In genomic region chr1:110674337-110675059, GRCh38 we compare ENCODE assay signal across 8 cellular contexts. TPM values are rescaled to one million over a fixed set of nuclear protein-coding genes. Genes with fewer than 3 reads are reported as not detected.
DNase-seq lines count a peak whose midpoint lies in the region; ATAC-seq and TF ChIP-seq lines count a peak whose summit lies in the region.

TSS of gene KCNA3 (minus strand) at chr1:110674940. CDS start at chr1:110674809, 131 bp downstream.

- TF ChIP-seq CTCF in activated B cell treated with CpG ODN at 0.5 μM for 24 hours (IDR thresholded peaks at IDR 0.05): no peak

- H3K4me1 Mint-ChIP-seq in activated B cell treated with CpG ODN at 0.5 μM for 24 hours: peaks cover 60% of the 10 kb centered on the region

- H3K36me3 Mint-ChIP-seq in activated B cell treated with CpG ODN at 0.5 μM for 24 hours (ENCODE audit: low read depth): peaks cover 3% of the 10 kb centered on the region

- ATAC-seq in activated B cell treated with CpG ODN at 0.5 μM for 24 hours (ENCODE audit: low read depth): peak; percentile 62
- ATAC-seq in HG03521 (IDR thresholded peaks at IDR 0.05; ENCODE audit: unreplicated experiment): no peak

- CTCF ChIA-PET in activated B cell treated with CpG ODN at 0.5 μM for 24 hours (lab: Charles Lee): interaction anchor here (0.9 to 2.1 kb wide), 3 partner anchors 23 to 110 kb away, joined by 3 to 5 read pairs (median 3); no protein-coding TSS in a partner anchor

- intact Hi-C loops in activated B cell treated with CpG ODN at 0.5 μM for 24 hours (cut with micrococcal nuclease): loop anchor here (1.0 to 10.0 kb wide), 7 partner anchors 44 to 543 kb away; partner anchors contain the start of gene LRIF1

- no peaks in the 10 kb centered on the region for H3K27me3 Mint-ChIP-seq in activated B cell treated with CpG ODN at 0.5 μM for 24 hours

- no peaks in the 10 kb centered on the region for H3K9me3 Mint-ChIP-seq in activated B cell treated with CpG ODN at 0.5 μM for 24 hours

- H3K9me3 ChIP-seq in ES-I3 (ENCODE audit: control insufficient read depth, insufficient read depth, low read length) (no peaks in the 10 kb centered on the region), HUES64 (ENCODE audit: insufficient read depth, low read depth, low read length) (peaks cover 5% of the 10 kb centered on the region; the same call in 1 of the 2 replicates), mesodermal cell (ENCODE audit: control insufficient read depth, low read length) (peaks cover 8% of the 10 kb centered on the region)

- peaks cover 83% of the 10 kb centered on the region for H3K27me3 ChIP-seq in HUES64 (ENCODE audit: insufficient read depth, low read length)

- no peaks in the 10 kb centered on the region for H3K36me3 ChIP-seq in ES-I3 (ENCODE audit: insufficient read depth, low read length)
- no peaks in the 10 kb centered on the region for H3K36me3 ChIP-seq in HUES64 (ENCODE audit: insufficient read depth, low read length)
- H3K36me3 ChIP-seq in mesodermal cell (ENCODE audit: control insufficient read depth, insufficient read depth, low read length): no peaks in the 10 kb centered on the region

- peak within 1 kb of the TSS; percentile 80 for H3K27ac Mint-ChIP-seq in activated B cell treated with CpG ODN at 0.5 μM for 24 hours

- H3K4me3 ChIP-seq in HUES64 (ENCODE audit: low read length) (peak within 1 kb of the TSS; percentile 61), mesodermal cell (ENCODE audit: extremely low read depth, insufficient read depth, low read length, poor library complexity, severe bottlenecking) (peak within 1 kb of the TSS; percentile 55)

- POLR2A ChIA-PET in activated B cell treated with CpG ODN at 0.5 μM for 24 hours (lab: Charles Lee): interaction anchor here (0.8 to 4.0 kb wide), 4 partner anchors 30 to 113 kb away, joined by 3 to 29 read pairs (median 7); no protein-coding TSS in a partner anchor

- H3K4me1 ChIP-seq in ES-I3 (ENCODE audit: insufficient read depth, low read length) (peaks cover 3% of the 10 kb centered on the region; the same call in 1 of the 2 replicates), HUES64 (ENCODE audit: insufficient read depth, low read length) (no peaks in the 10 kb centered on the region), mesodermal cell (ENCODE audit: control insufficient read depth, insufficient read depth, low read length, poor library complexity, severe bottlenecking) (no peaks in the 10 kb centered on the region)

- H3K27ac ChIP-seq in HUES64 (ENCODE audit: low read depth, low read length) (no peak within 1 kb of the TSS), mesodermal cell (ENCODE audit: low read depth, low read length, severe bottlenecking) (no peak within 1 kb of the TSS)

- DNase-seq in activated B cell treated with CpG ODN at 0.5 μM for 24 hours: peak; percentile 68
- peak; percentile 87 for DNase-seq in cerebellum (ENCODE audit: low spot score)
- peak; percentile 51 to 54 for DNase-seq in stimulated activated CD8-positive, alpha-beta memory T cell treated with anti-CD3 and anti-CD28 coated beads, Interleukin-2, amount 100 ng/mL, for 48 hours (ENCODE audit: low read depth in 2 of 2)
- no peak for DNase-seq in OCI-M1 (lab: John Stamatoyannopoulos, UW)

- H3K9ac ChIP-seq in ES-I3 (ENCODE audit: low read depth, low read length) (peak within 1 kb of the TSS; percentile 58), HUES64 (ENCODE audit: low read depth, low read length) (peak within 1 kb of the TSS; percentile 55)

- H3K4me3 Mint-ChIP-seq in activated B cell treated with CpG ODN at 0.5 μM for 24 hours: peak within 1 kb of the TSS; percentile 90

- under 1% methylated on average over 97 of the region's 97 CpGs for WGBS in HUES64
- WGBS in mesodermal cell (ENCODE audit: insufficient coverage in 2 of 2), 2 experiments: 1% methylated on average over 56 to 68 of the region's 97 CpGs

RNA-seq across cellular contexts. Expression of gene KCNA3, which starts in this region (rescaled TPM):
- 0.45 TPM for polyA plus RNA-seq in HUES64 (2013, experiment 1 of 2)
- 0.32 TPM for polyA plus RNA-seq in HUES64 (2013, experiment 2 of 2)
- total RNA-seq in activated B cell treated with CpG ODN at 0.5 μM for 24 hours: 15.0 and 20.0 TPM in 2 replicates
- 15.2 TPM for total RNA-seq in cerebellum
- polyA plus RNA-seq in mesodermal cell (2013, experiment 1 of 2): 3.6 TPM
- 2.7 TPM for polyA plus RNA-seq in mesodermal cell (2013, experiment 2 of 2)
